In the genomic region with DNA sequence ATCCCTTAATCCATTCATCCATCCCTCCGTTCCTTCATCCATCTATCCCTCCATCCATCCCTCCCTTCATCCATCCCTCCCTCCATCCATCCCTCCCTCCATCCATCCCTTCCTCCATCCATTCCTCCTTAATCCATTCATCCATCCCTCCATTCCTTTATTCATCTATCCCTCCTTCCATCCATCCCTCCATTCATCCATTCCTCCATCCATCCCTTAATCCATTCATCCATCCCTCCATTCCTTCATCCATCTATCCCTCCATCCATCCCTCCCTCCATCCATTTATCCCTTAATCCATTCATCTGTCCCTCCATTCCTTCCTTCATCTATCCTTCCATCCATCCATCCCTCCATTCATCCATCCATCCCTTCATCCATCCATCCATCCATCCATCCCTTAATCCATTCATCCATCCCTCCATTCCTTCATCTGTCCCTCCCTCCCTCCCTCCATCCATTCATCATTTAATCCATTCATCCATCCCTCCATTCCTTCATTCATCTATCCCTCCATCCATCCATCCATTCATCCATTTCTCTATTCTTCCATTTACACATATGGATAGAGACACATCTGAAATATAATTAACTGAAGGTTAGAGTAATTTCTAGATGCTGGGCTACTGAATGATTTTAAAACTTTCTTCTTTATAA, we compare ENCODE assay signal across 23 cellular contexts.
"Had no signal": no experiment of that assay in that cellular context is flagged by ENCODE, and none has a peak within 500 bp of the region (broad histone marks: within the 10 kb centered on the region; RNA-seq: fewer than 3 reads in every experiment).

No MANE protein-coding gene starts in this region.

- H3K9me3 ChIP-seq: mucosa of descending colon, neutrophil, psoas muscle, testis, tibial nerve, upper lobe of right lung had no signal

- H3K36me3 ChIP-seq: heart left ventricle, neutrophil, spleen, tibial nerve, upper lobe of right lung had no signal

- ATAC-seq: esophagus mucosa; heart left ventricle; left colon; mucosa of descending colon; naive thymus-derived CD8-positive, alpha-beta T cell; psoas muscle; sciatic nerve; stimulated activated memory B cell treated with anti-CD40 and anti-IgM and Interleukin-4, amounts not matched to agents 10 μg/mL and 1 μg/mL and 100 μg/mL, for 72 hours; stimulated activated naive CD8-positive, alpha-beta T cell treated with anti-CD3 and anti-CD28 coated beads, Interleukin-15, amount 100 ng/mL, for 72 hours; upper lobe of right lung had no signal

- H3K27ac ChIP-seq: heart left ventricle, neutrophil, psoas muscle, testis, tibial nerve, upper lobe of right lung had no signal

- H3K27ac Mint-ChIP-seq: stimulated activated memory B cell treated with anti-CD40 and anti-IgM and Interleukin-4, amounts not matched to agents 10 μg/mL and 1 μg/mL and 100 μg/mL, for 72 hours; stimulated activated naive CD8-positive, alpha-beta T cell treated with anti-CD3 and anti-CD28 coated beads, Interleukin-15, amount 100 ng/mL, for 72 hours had no signal

- H3K4me3 ChIP-seq: heart left ventricle, mucosa of descending colon, psoas muscle, spleen, testis, tibial nerve, upper lobe of right lung had no signal

- DNase-seq: effector memory CD4-positive, alpha-beta T cell; heart left ventricle; hippocampal formation; left colon; mammary epithelial cell; mucosa of descending colon; naive thymus-derived CD8-positive, alpha-beta T cell; psoas muscle; retina; spleen; stimulated activated CD4-positive, alpha-beta T cell treated with anti-CD3 and anti-CD28 coated beads, Interleukin-15, amount 100 ng/mL, for 24 hours; stimulated activated CD4-positive, alpha-beta T cell treated with anti-CD3 and anti-CD28 coated beads, Interleukin-1b, Interleukin-23, amount 100 ng/mL, for 48 hours; stimulated activated CD4-positive, alpha-beta T cell treated with anti-CD3 and anti-CD28 coated beads, Interleukin-4, amount 100 ng/mL, for 24 hours; stimulated activated naive CD8-positive, alpha-beta T cell treated with anti-CD3 and anti-CD28 coated beads, Interleukin-15, amount 100 ng/mL, for 72 hours; testis; upper lobe of right lung had no signal

- FAIRE-seq: endometrium, frontal cortex had no signal

- H3K4me3 Mint-ChIP-seq: naive thymus-derived CD8-positive, alpha-beta T cell; stimulated activated memory B cell treated with anti-CD40 and anti-IgM and Interleukin-4, amounts not matched to agents 10 μg/mL and 1 μg/mL and 100 μg/mL, for 72 hours; stimulated activated naive CD8-positive, alpha-beta T cell treated with anti-CD3 and anti-CD28 coated beads, Interleukin-15, amount 100 ng/mL, for 72 hours had no signal

- H3K36me3 Mint-ChIP-seq: stimulated activated memory B cell treated with anti-CD40 and anti-IgM and Interleukin-4, amounts not matched to agents 10 μg/mL and 1 μg/mL and 100 μg/mL, for 72 hours had no signal

- H3K4me1 ChIP-seq: psoas muscle had no signal
